In the genomic region with DNA sequence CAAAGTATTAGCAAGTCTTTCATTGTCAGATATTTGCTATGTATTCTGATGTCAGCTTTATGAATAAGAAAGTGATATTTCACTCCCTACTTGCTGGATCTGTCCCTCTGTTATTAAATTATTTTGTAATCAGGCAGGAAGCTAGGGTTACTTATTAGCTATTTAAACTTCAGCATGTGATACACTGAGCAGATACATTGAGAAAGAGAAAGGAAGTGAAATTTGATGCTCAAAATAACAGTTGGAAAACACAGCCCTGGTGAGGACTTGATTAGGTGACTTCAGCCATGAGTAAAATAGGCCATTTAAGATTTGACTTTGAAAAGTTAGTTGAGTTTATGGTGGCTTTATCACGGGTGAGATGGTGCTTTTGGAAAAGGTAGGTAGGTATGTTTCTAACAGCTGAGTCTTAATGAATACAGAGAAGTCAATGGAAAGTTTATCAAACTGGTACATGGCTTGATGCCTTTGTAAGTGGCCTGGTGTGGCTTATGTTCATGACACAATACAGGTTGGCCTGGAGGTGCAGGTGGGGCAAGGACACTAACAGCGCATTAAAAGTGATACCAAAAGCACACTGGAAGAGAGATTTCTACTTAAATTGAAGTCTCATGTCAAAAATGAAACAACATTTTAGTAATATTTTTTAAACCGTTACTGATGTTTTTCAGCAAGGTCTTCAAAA, we compare ENCODE assay signal across 1 cellular context.
TF ChIP-seq lines count a peak whose summit lies in the region.

No MANE protein-coding gene starts in this region.

TF ChIP-seq in H1, 55 proteins besides CTCF, POLR2A, EP300 and RAD21:
- TF ChIP-seq TCF12 (IDR thresholded peaks at IDR 0.05; ENCODE audit: low read depth, low read length) (no peak), HDAC2 (IDR thresholded peaks at IDR 0.05; ENCODE audit: borderline replicate concordance in 1 of 2, low read depth in 2 of 2, low read length in 2 of 2) (no peak), TEAD4 (IDR thresholded peaks at IDR 0.05; ENCODE audit: low read depth, low read length) (no peak), SP1 (IDR thresholded peaks at IDR 0.05; ENCODE audit: low read depth, low read length) (no peak), JUND (IDR thresholded peaks at IDR 0.05; ENCODE audit: low read length) (no peak), CBX5 (IDR thresholded peaks at IDR 0.05; ENCODE audit: low read depth, low read length) (no peak)
- TF ChIP-seq, protein P1, sequence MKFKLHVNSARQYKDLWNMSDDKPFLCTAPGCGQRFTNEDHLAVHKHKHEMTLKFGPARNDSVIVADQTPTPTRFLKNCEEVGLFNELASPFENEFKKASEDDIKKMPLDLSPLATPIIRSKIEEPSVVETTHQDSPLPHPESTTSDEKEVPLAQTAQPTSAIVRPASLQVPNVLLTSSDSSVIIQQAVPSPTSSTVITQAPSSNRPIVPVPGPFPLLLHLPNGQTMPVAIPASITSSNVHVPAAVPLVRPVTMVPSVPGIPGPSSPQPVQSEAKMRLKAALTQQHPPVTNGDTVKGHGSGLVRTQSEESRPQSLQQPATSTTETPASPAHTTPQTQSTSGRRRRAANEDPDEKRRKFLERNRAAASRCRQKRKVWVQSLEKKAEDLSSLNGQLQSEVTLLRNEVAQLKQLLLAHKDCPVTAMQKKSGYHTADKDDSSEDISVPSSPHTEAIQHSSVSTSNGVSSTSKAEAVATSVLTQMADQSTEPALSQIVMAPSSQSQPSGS (IDR thresholded peaks at IDR 0.05; ENCODE audit: low read length), result no peak
